ENCODE assay signal across 19 cellular contexts in the genomic region with DNA sequence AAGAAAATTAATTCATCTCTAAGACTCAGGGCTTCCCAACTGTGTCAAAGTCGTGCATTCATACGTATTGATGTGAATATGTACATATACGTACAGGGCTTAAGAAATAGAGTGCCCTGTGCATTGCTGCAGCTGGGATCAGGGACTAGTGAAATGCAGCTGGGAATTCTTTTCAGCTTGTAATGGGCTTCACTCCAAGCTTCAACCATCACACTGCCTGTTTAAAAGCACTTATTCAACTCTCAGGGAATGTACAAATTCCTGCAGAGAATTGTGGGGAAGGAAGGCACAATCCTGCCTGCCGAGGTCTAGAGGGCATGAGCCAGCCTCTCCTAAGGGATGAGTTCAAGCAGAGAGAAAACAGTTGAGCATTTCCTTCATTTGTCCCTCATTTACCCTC. TPM values are rescaled to one million over a fixed set of nuclear protein-coding genes. Genes with fewer than 3 reads are reported as not detected.
DNase-seq lines count a peak whose midpoint lies in the region; ATAC-seq and TF ChIP-seq lines count a peak whose summit lies in the region.
"Had no signal": no experiment of that assay in that cellular context is flagged by ENCODE, and none has a peak within 500 bp of the region (broad histone marks: within the 10 kb centered on the region; RNA-seq: fewer than 3 reads in every experiment).

No MANE protein-coding gene starts in this region.

- H3K79me2 ChIP-seq in neural cell (replicated peaks; ENCODE audit: insufficient read depth, low read length): no peaks in the 10 kb centered on the region
- H3K79me2 ChIP-seq: hepatocyte had no signal

- peak; percentile 26 for DNase-seq in epidermal melanocyte (ENCODE audit: insufficient read length, low spot score)
- peak; percentile 10 to 48 for DNase-seq in thyroid gland
- DNase-seq in NK-92 treated with Interleukin-12 subunit alpha and Interleukin-12 subunit beta, amount 100 ng/mL, for 24 hours (lab: John Stamatoyannopoulos, UW): no peak
- DNase-seq: activated CD4-positive, alpha-beta T cell treated with anti-CD3 and anti-CD28 coated beads, Interleukin-2, amount 10 ng/mL, durations not matched to agents 7 days and 5 days; activated CD8-positive, alpha-beta memory T cell treated with anti-CD3 and anti-CD28 coated beads, Interleukin-2, amount 50 U/mL, for 48 hours; activated gamma-delta T cell treated with Interleukin-2 at 50 U/mL for 16 hours; GOT3; midbrain; NCI-H1105; NCI-H69; transverse colon had no signal

- H3K4me1 ChIP-seq in thyroid gland: no peaks in the 10 kb centered on the region
- H3K4me1 ChIP-seq: ascending aorta, BLaER1, transverse colon had no signal

- TF ChIP-seq CTCF in neural cell (IDR thresholded peaks at IDR 0.05; ENCODE audit: poor library complexity, severe bottlenecking): no peak
- no peak for TF ChIP-seq CTCF in thyroid gland (IDR thresholded peaks at IDR 0.05)

- peak overlapping the region; percentile 2 for H3K4me2 ChIP-seq in neural cell (ENCODE audit: low read length)
- H3K4me2 ChIP-seq: BLaER1, hepatocyte had no signal

- TF ChIP-seq POLR2A in thyroid gland (IDR thresholded peaks at IDR 0.05): no peak

- H3K36me3 ChIP-seq in neural cell (ENCODE audit: insufficient read depth, low read length) (no peaks in the 10 kb centered on the region), thyroid gland (no peaks in the 10 kb centered on the region)
- H3K36me3 ChIP-seq: ascending aorta, BLaER1, transverse colon had no signal

- H3F3A ChIP-seq in neural cell (ENCODE audit: insufficient read depth, low read length, poor library complexity, severe bottlenecking): no peaks in the 10 kb centered on the region

- intact Hi-C loops in thyroid gland (cut with DNase I): no loop called here

- ATAC-seq in GM18498 (IDR thresholded peaks at IDR 0.05; ENCODE audit: unreplicated experiment): no peak
- ATAC-seq in HG03457 (IDR thresholded peaks at IDR 0.05; ENCODE audit: unreplicated experiment): no peak
- ATAC-seq: Panc1 had no signal

- H3K4me3 ChIP-seq in neural cell (ENCODE audit: low read length) (peak overlapping the region; percentile 1), thyroid gland (replicated peaks in 1 of 3) (no peak overlapping the region)
- H3K4me3 ChIP-seq: ascending aorta, BLaER1, hepatocyte, transverse colon had no signal

- no peak for TF ChIP-seq RAD21 in neural cell (conservative IDR thresholded peaks at IDR 0.05)

- H3K27me3 ChIP-seq in neural cell (ENCODE audit: insufficient read depth, low read depth, low read length) (no peaks in the 10 kb centered on the region), thyroid gland (no peaks in the 10 kb centered on the region)
- H3K27me3 ChIP-seq: ascending aorta, BLaER1, hepatocyte, transverse colon had no signal

- TF ChIP-seq EP300 in neural cell (conservative IDR thresholded peaks at IDR 0.05; ENCODE audit: poor library complexity, severe bottlenecking): peak; percentile 50

- no peak overlapping the region for H3K9ac ChIP-seq in neural cell (ENCODE audit: low read length)
- H3K9ac ChIP-seq: BLaER1 had no signal

- H3K27ac ChIP-seq in angular gyrus (ENCODE audit: low read depth, low read length) (peak overlapping the region; percentile 44), neural cell (ENCODE audit: low read length) (peak overlapping the region; percentile 18), thyroid gland (no peak overlapping the region)
- H3K27ac ChIP-seq: ascending aorta, BLaER1, hepatocyte, transverse colon had no signal

- no peak overlapping the region for H2AFZ ChIP-seq in neural cell (ENCODE audit: low read depth, low read length)
- H2AFZ ChIP-seq: hepatocyte had no signal

- H3K9me3 ChIP-seq in neural cell (ENCODE audit: low read length) (no peaks in the 10 kb centered on the region), thyroid gland (no peaks in the 10 kb centered on the region)
- H3K9me3 ChIP-seq: ascending aorta, BLaER1, transverse colon had no signal

- H3K9me2 ChIP-seq in neural cell (ENCODE audit: insufficient read depth, low read length): no peaks in the 10 kb centered on the region

- 24 to 41% methylated on average over 4 of the region's 4 CpGs for WGBS in thyroid gland, 2 donors

- no peaks in the 10 kb centered on the region for H4K20me1 ChIP-seq in neural cell (ENCODE audit: insufficient read depth)
- H4K20me1 ChIP-seq: BLaER1 had no signal

TF ChIP-seq in neural cell, 6 proteins besides CTCF, POLR2A, EP300 and RAD21:
- TF ChIP-seq, protein P1, sequence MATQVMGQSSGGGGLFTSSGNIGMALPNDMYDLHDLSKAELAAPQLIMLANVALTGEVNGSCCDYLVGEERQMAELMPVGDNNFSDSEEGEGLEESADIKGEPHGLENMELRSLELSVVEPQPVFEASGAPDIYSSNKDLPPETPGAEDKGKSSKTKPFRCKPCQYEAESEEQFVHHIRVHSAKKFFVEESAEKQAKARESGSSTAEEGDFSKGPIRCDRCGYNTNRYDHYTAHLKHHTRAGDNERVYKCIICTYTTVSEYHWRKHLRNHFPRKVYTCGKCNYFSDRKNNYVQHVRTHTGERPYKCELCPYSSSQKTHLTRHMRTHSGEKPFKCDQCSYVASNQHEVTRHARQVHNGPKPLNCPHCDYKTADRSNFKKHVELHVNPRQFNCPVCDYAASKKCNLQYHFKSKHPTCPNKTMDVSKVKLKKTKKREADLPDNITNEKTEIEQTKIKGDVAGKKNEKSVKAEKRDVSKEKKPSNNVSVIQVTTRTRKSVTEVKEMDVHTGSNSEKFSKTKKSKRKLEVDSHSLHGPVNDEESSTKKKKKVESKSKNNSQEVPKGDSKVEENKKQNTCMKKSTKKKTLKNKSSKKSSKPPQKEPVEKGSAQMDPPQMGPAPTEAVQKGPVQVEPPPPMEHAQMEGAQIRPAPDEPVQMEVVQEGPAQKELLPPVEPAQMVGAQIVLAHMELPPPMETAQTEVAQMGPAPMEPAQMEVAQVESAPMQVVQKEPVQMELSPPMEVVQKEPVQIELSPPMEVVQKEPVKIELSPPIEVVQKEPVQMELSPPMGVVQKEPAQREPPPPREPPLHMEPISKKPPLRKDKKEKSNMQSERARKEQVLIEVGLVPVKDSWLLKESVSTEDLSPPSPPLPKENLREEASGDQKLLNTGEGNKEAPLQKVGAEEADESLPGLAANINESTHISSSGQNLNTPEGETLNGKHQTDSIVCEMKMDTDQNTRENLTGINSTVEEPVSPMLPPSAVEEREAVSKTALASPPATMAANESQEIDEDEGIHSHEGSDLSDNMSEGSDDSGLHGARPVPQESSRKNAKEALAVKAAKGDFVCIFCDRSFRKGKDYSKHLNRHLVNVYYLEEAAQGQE (IDR thresholded peaks at IDR 0.05; ENCODE audit: borderline replicate concordance): peak; percentile 94
- TF ChIP-seq EZH2 (IDR thresholded peaks at IDR 0.05; ENCODE audit: borderline replicate concordance, insufficient read depth, low read length, poor library complexity, severe bottlenecking): no peak
- peak; percentile 54 for TF ChIP-seq POLR2AphosphoS5 (IDR thresholded peaks at IDR 0.05)

RNA-seq across cellular contexts. Expression of a gene that starts 59.6 kb away (rescaled TPM):
- polyA plus RNA-seq in neural cell: 4.4 and 5.7 TPM in 2 replicates
- polyA minus RNA-seq in neural cell: 16.1 and 16.3 TPM in 2 replicates
- total RNA-seq in thyroid gland: 10 to 100 TPM; 53.1 to 83.6 (median 59.3) TPM

Comparison
In these comparisons a context has a peak if more than half of its experiments do, and no peak if none do; other contexts are left out.
1. H3K27ac ChIP-seq: peak in angular gyrus (single experiment) and neural cell (single experiment); none in thyroid gland (0 of 3).